ENCODE assay signal across 24 cellular contexts in the genomic region with DNA sequence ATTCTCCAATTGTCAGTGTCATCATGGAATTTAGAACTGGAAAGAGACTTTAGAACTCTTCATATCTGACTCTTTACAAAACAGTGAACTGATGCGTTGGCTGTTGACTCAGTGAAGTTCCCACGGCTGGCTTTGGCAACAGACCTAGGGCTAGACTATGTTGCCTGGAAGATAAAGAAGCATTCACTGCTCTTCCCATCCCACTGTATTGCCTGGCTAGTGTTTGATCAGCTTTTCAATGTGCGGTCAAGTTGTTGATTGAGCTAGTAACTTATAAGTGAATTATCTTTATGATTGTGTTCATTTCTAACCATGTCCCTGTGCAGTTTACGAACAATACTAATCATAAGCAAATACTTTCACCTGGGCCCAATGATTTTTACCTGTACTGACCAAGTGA.
"Had no signal": no experiment of that assay in that cellular context is flagged by ENCODE, and none has a peak within 500 bp of the region (broad histone marks: within the 10 kb centered on the region; RNA-seq: fewer than 3 reads in every experiment).

No MANE protein-coding gene starts in this region.

- H3K4me1 ChIP-seq: left lung, prostate gland, right atrium auricular region, tibial nerve, upper lobe of left lung, uterus had no signal

- H3K27me3 Mint-ChIP-seq: effector memory CD8-positive, alpha-beta T cell; naive thymus-derived CD4-positive, alpha-beta T cell; stimulated activated naive B cell treated with anti-CD40 and anti-IgM and Interleukin-4, amounts not matched to agents 10 μg/mL and 1 μg/mL and 100 μg/mL, for 72 hours; stimulated activated naive CD8-positive, alpha-beta T cell treated with anti-CD3 and anti-CD28 coated beads, Interleukin-15, Interleukin-2, amounts not matched to agents 100 ng/mL and 50 ng/mL, for 24 hours had no signal

- H3K4me3 Mint-ChIP-seq: effector memory CD8-positive, alpha-beta T cell; mesothelial cell of epicardium; naive thymus-derived CD4-positive, alpha-beta T cell; nephron progenitor cell; stimulated activated naive B cell treated with anti-CD40 and anti-IgM and Interleukin-4, amounts not matched to agents 10 μg/mL and 1 μg/mL and 100 μg/mL, for 72 hours; stimulated activated naive CD8-positive, alpha-beta T cell treated with anti-CD3 and anti-CD28 coated beads, Interleukin-15, Interleukin-2, amounts not matched to agents 100 ng/mL and 50 ng/mL, for 24 hours had no signal

- DNase-seq: effector memory CD8-positive, alpha-beta T cell; erythroblast; head of caudate nucleus; kidney; left lung; mesenchymal stem cell; naive thymus-derived CD4-positive, alpha-beta T cell; nephron progenitor cell; nucleus accumbens; small intestine; stimulated activated CD4-positive, alpha-beta T cell treated with anti-CD3 and anti-CD28 coated beads, Interleukin-15, amount 100 ng/mL, for 24 hours; stimulated activated CD4-positive, alpha-beta T cell treated with anti-CD3 and anti-CD28 coated beads, Interleukin-2, amount 100 ng/mL, for 48 hours; stimulated activated naive B cell treated with anti-CD40 and anti-IgM and Interleukin-4, amounts not matched to agents 10 μg/mL and 1 μg/mL and 100 μg/mL, for 72 hours; upper lobe of left lung; uterus had no signal

- H3K27ac ChIP-seq: coronary artery, left lung, prostate gland, right atrium auricular region, thoracic aorta, tibial nerve, upper lobe of left lung, uterus had no signal

- FAIRE-seq: endometrium, frontal cortex, kidney, small intestine had no signal

- H3K27ac Mint-ChIP-seq: effector memory CD8-positive, alpha-beta T cell; mesothelial cell of epicardium; naive thymus-derived CD4-positive, alpha-beta T cell; nephron progenitor cell; stimulated activated naive B cell treated with anti-CD40 and anti-IgM and Interleukin-4, amounts not matched to agents 10 μg/mL and 1 μg/mL and 100 μg/mL, for 72 hours; stimulated activated naive CD8-positive, alpha-beta T cell treated with anti-CD3 and anti-CD28 coated beads, Interleukin-15, Interleukin-2, amounts not matched to agents 100 ng/mL and 50 ng/mL, for 24 hours had no signal

- H3K27me3 ChIP-seq: left lung, right atrium auricular region, tibial nerve, upper lobe of left lung, uterus had no signal

- H3K36me3 ChIP-seq: left lung, prostate gland, right atrium auricular region, thoracic aorta, tibial nerve, upper lobe of left lung, uterus had no signal

- H3K36me3 Mint-ChIP-seq: mesothelial cell of epicardium had no signal

- H3K9me3 ChIP-seq: left lung, prostate gland, right atrium auricular region, thoracic aorta, tibial nerve, upper lobe of left lung, uterus had no signal

- H3K9me3 Mint-ChIP-seq: effector memory CD8-positive, alpha-beta T cell; mesothelial cell of epicardium; naive thymus-derived CD4-positive, alpha-beta T cell; nephron progenitor cell; stimulated activated naive B cell treated with anti-CD40 and anti-IgM and Interleukin-4, amounts not matched to agents 10 μg/mL and 1 μg/mL and 100 μg/mL, for 72 hours; stimulated activated naive CD8-positive, alpha-beta T cell treated with anti-CD3 and anti-CD28 coated beads, Interleukin-15, Interleukin-2, amounts not matched to agents 100 ng/mL and 50 ng/mL, for 24 hours had no signal

- H3K4me3 ChIP-seq: coronary artery, left lung, prostate gland, right atrium auricular region, thoracic aorta, tibial nerve, upper lobe of left lung, uterus had no signal

- H3K4me1 Mint-ChIP-seq: mesothelial cell of epicardium; naive thymus-derived CD4-positive, alpha-beta T cell; stimulated activated naive B cell treated with anti-CD40 and anti-IgM and Interleukin-4, amounts not matched to agents 10 μg/mL and 1 μg/mL and 100 μg/mL, for 72 hours had no signal
